8 cellular contexts compared by ENCODE assay signal in genomic region chr5:60699549-60700346, GRCh38. TPM values are rescaled to one million over a fixed set of nuclear protein-coding genes. Genes with fewer than 3 reads are reported as not detected.
DNase-seq lines count a peak whose midpoint lies in the region; ATAC-seq and TF ChIP-seq lines count a peak whose summit lies in the region.

Gene DEPDC1B (minus strand): TSS chr5:60700166. CDS start chr5:60700093, 73 bp downstream.

- peaks cover 12% of the 10 kb centered on the region for H3K4me1 Mint-ChIP-seq in activated B cell treated with CpG ODN at 0.5 μM for 24 hours

- POLR2A ChIA-PET in activated B cell treated with CpG ODN at 0.5 μM for 24 hours (lab: Charles Lee): interaction anchor here (0.8 to 1.2 kb wide), 2 partner anchors 9 to 632 kb away, joined by 3 to 4 read pairs; partner anchors contain the start of gene ZSWIM6

- no peaks in the 10 kb centered on the region for H3K9me3 Mint-ChIP-seq in activated B cell treated with CpG ODN at 0.5 μM for 24 hours

- peak within 1 kb of the TSS; percentile 90 for H3K4me3 Mint-ChIP-seq in activated B cell treated with CpG ODN at 0.5 μM for 24 hours

- peak within 1 kb of the TSS; percentile 42 for H3K27ac Mint-ChIP-seq in activated B cell treated with CpG ODN at 0.5 μM for 24 hours

- DNase-seq in AG20443 (ENCODE audit: low spot score): peak; percentile 96
- peak; percentile 75 for DNase-seq in NCI-H2227 treated with DMSO at 0.1 percent for 48 hours (lab: John Stamatoyannopoulos, UW)
- DNase-seq in activated B cell treated with CpG ODN at 0.5 μM for 24 hours: peak; percentile 79
- peak; percentile 88 to 91 for DNase-seq in cardiac fibroblast (ENCODE audit: low read depth in 2 of 2)
- peak; percentile 96 for DNase-seq in islet precursor cell
- peak; percentile 84 for DNase-seq in stimulated activated CD4-positive, alpha-beta T cell treated with anti-CD3 and anti-CD28 coated beads, Interleukin-12 subunit alpha, Interleukin-12 subunit beta, amount 100 ng/mL, for 4 hours

- peak within 1 kb of the TSS; percentile 92 for H3K4me3 ChIP-seq in cardiac fibroblast (replicated peaks in 1 of 2; ENCODE audit: low read depth in 2 of 2, low read length in 2 of 2)

- CTCF ChIA-PET in activated B cell treated with CpG ODN at 0.5 μM for 24 hours (lab: Charles Lee): interaction anchor here (0.6 to 2.2 kb wide), 3 partner anchors 11 to 888 kb away, joined by 3 to 8 read pairs (median 3); no protein-coding TSS in a partner anchor

- TF ChIP-seq CTCF in activated B cell treated with CpG ODN at 0.5 μM for 24 hours (IDR thresholded peaks at IDR 0.05) (no peak), cardiac fibroblast (IDR thresholded peaks at IDR 0.05; ENCODE audit: low read depth, low read length) (peak; percentile 41)

- ATAC-seq in GM19023 (IDR thresholded peaks at IDR 0.05; ENCODE audit: unreplicated experiment) (peak; percentile 93), HG03196 (IDR thresholded peaks at IDR 0.05; ENCODE audit: unreplicated experiment) (peak; percentile 93), activated B cell treated with CpG ODN at 0.5 μM for 24 hours (ENCODE audit: low read depth) (peak; percentile 89)

- no peaks in the 10 kb centered on the region for H3K27me3 Mint-ChIP-seq in activated B cell treated with CpG ODN at 0.5 μM for 24 hours

- H3K36me3 Mint-ChIP-seq in activated B cell treated with CpG ODN at 0.5 μM for 24 hours (ENCODE audit: low read depth): no peaks in the 10 kb centered on the region

- intact Hi-C loops in activated B cell treated with CpG ODN at 0.5 μM for 24 hours (cut with micrococcal nuclease): loop anchor here (1.0 to 10.0 kb wide), 5 partner anchors 145 to 709 kb away; partner anchors contain the start of genes ELOVL7, ERCC8, NDUFAF2 and SMIM15

RNA-seq across cellular contexts. Expression of gene DEPDC1B, which starts in this region (rescaled TPM):
- 0.44 and 0.98 TPM in 2 replicates for total RNA-seq in activated B cell treated with CpG ODN at 0.5 μM for 24 hours

Comparison
In these comparisons a context has a peak if more than half of its experiments do, and no peak if none do; other contexts are left out.
1. Peak in every context shown above with its lines: DNase-seq, ATAC-seq and H3K4me3 ChIP-seq.
2. Peak in DNase-seq and ATAC-seq in activated B cell treated with CpG ODN at 0.5 μM for 24 hours; RNA of the gene not detected or under 1 TPM.